Comparison of ENCODE assay signal across 25 cellular contexts in the genomic region with DNA sequence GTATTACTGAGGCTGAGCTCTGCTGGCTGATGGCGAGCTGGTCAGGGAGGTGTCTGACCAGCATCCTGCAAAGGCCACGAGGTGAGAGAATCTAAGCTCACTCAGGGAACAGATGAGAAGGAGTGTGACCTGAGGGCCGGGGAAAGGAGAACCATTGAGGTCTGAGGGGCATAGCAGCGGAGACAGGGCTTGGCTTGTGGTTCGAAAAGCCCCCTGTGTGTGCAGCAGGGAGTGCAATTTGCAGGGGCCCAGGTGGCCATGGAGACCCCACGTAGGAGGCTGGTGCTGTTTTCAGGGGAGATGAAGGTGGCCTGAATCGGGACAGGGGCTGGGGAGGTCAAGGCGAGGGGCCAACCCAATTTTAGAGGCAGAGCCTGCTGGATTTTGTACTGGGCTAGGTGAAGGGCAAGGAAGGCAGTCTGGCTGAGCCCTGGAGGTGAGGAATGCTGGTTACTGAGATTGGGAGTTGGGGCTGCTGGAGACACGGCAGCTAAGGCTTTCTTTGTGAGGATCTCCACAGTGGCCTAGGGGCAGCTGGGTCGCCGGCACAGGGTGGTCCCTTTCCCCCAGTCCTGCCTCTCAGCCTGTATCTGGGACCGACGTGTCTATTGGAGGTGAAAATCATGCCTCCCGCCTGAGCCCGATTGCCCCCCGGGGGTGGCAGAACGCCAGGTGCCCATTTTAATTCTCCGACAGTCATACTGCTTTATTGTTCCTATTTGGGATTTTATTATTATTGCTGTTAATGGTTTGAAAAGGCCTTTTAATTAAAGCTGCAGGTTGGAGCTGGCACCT.
"Had no signal": no experiment of that assay in that cellular context is flagged by ENCODE, and none has a peak within 500 bp of the region (broad histone marks: within the 10 kb centered on the region; RNA-seq: fewer than 3 reads in every experiment).

No MANE protein-coding gene starts in this region.

- H3K36me3 Mint-ChIP-seq: activated CD8-positive, alpha-beta memory T cell treated with anti-CD3 and anti-CD28 coated beads, Interleukin-2, amount 10 ng/mL, durations not matched to agents 7 days and 5 days; activated naive CD4-positive, alpha-beta T cell treated with anti-CD3 and anti-CD28 coated beads, Interleukin-2, amount 50 U/mL, for 24 hours; WTC11 had no signal

- H3K4me3 ChIP-seq: SJCRH30 had no signal

- H3K9me3 ChIP-seq: SJCRH30, SK-N-SH had no signal

- H3K9me3 Mint-ChIP-seq: activated CD4-positive, alpha-beta T cell treated with anti-CD3 and anti-CD28 coated beads, Interleukin-2, amount 10 ng/mL, durations not matched to agents 24 days and 14 days; activated naive CD4-positive, alpha-beta T cell treated with anti-CD3 and anti-CD28 coated beads, Interleukin-2, amount 50 U/mL, for 24 hours; activated T-cell treated with anti-CD3 and anti-CD28 coated beads, Interleukin-2, amount 50 U/mL, for 24 hours; activated T-helper 1 cell treated with anti-CD3 and anti-CD28 coated beads, Interleukin-12 subunit alpha, Interleukin-12 subunit beta, Interleukin-2, Interleukin-4 antibody, amounts not matched to agents 30 ng/mL and 10 ng/mL and 1 ng/mL, durations not matched to agents 14 hours and 24 hours and 36 hours; T-helper 2 cell treated with Interferon-gamma antibody and Interleukin-4, amounts not matched to agents 5 μg/mL and 100 μg/mL, for 36 hours; WTC11 had no signal

- H3K4me1 ChIP-seq: SJCRH30 had no signal

- H3K4me3 Mint-ChIP-seq: activated CD4-positive, alpha-beta T cell treated with anti-CD3 and anti-CD28 coated beads, Interleukin-2, amount 10 ng/mL, durations not matched to agents 24 days and 14 days; activated CD8-positive, alpha-beta memory T cell treated with anti-CD3 and anti-CD28 coated beads, Interleukin-2, amount 10 ng/mL, durations not matched to agents 7 days and 5 days; activated naive CD4-positive, alpha-beta T cell treated with anti-CD3 and anti-CD28 coated beads, Interleukin-2, amount 50 U/mL, for 24 hours; activated T-cell treated with anti-CD3 and anti-CD28 coated beads, Interleukin-2, amount 50 U/mL, for 24 hours; activated T-helper 1 cell treated with anti-CD3 and anti-CD28 coated beads, Interleukin-12 subunit alpha, Interleukin-12 subunit beta, Interleukin-2, Interleukin-4 antibody, amounts not matched to agents 30 ng/mL and 10 ng/mL and 1 ng/mL, durations not matched to agents 14 hours and 24 hours and 36 hours; T-helper 2 cell treated with Interferon-gamma antibody and Interleukin-4, amounts not matched to agents 5 μg/mL and 100 μg/mL, for 36 hours; WTC11 had no signal

- H3K4me1 Mint-ChIP-seq: activated CD4-positive, alpha-beta T cell treated with anti-CD3 and anti-CD28 coated beads, Interleukin-2, amount 10 ng/mL, durations not matched to agents 24 days and 14 days; activated CD8-positive, alpha-beta memory T cell treated with anti-CD3 and anti-CD28 coated beads, Interleukin-2, amount 10 ng/mL, durations not matched to agents 7 days and 5 days; activated naive CD4-positive, alpha-beta T cell treated with anti-CD3 and anti-CD28 coated beads, Interleukin-2, amount 50 U/mL, for 24 hours had no signal

- ATAC-seq: activated CD8-positive, alpha-beta memory T cell treated with anti-CD3 and anti-CD28 coated beads, Interleukin-2, amount 10 ng/mL, durations not matched to agents 7 days and 5 days; Right ventricle myocardium inferior; WTC11 had no signal

- H3K27ac ChIP-seq: SJCRH30 had no signal

- H3K36me3 ChIP-seq: SJCRH30 had no signal

- DNase-seq: activated CD4-positive, alpha-beta T cell treated with anti-CD3 and anti-CD28 coated beads, Interleukin-2, amount 10 ng/mL, durations not matched to agents 24 days and 14 days; activated CD4-positive, alpha-beta T cell treated with anti-CD3 and anti-CD28 coated beads, Interleukin-2, amount 50 U/mL, for 48 hours; activated CD4-positive, CD25-positive, alpha-beta regulatory T cell treated with anti-CD3 and anti-CD28 coated beads, Interleukin-2, amount 50 U/mL, for 72 hours; activated CD8-positive, alpha-beta memory T cell treated with anti-CD3 and anti-CD28 coated beads, Interleukin-2, amount 10 ng/mL, durations not matched to agents 7 days and 5 days; activated effector memory CD4-positive, alpha-beta T cell treated with Interleukin-2 at 50 U/mL for 16 hours; activated naive CD4-positive, alpha-beta T cell; activated T-cell treated with anti-CD3 and anti-CD28 coated beads, Interleukin-2, amount 50 U/mL, for 24 hours; central memory CD4-positive, alpha-beta T cell; KG1; NCI-H1092; NCI-H1436; NCI-H187 treated with DMSO at 0.1 percent for 48 hours; NCI-H2107; NCI-H2171 treated with DMSO at 0.1 percent for 48 hours; NCI-H226; NCI-H526; NCI-H82; SJCRH30; SK-N-SH; T-helper 1 cell had no signal

- H3K9ac ChIP-seq: SK-N-SH had no signal

- H3K27ac Mint-ChIP-seq: activated CD4-positive, alpha-beta T cell treated with anti-CD3 and anti-CD28 coated beads, Interleukin-2, amount 10 ng/mL, durations not matched to agents 24 days and 14 days; activated CD8-positive, alpha-beta memory T cell treated with anti-CD3 and anti-CD28 coated beads, Interleukin-2, amount 10 ng/mL, durations not matched to agents 7 days and 5 days; activated naive CD4-positive, alpha-beta T cell treated with anti-CD3 and anti-CD28 coated beads, Interleukin-2, amount 50 U/mL, for 24 hours; activated T-cell treated with anti-CD3 and anti-CD28 coated beads, Interleukin-2, amount 50 U/mL, for 24 hours; activated T-helper 1 cell treated with anti-CD3 and anti-CD28 coated beads, Interleukin-12 subunit alpha, Interleukin-12 subunit beta, Interleukin-2, Interleukin-4 antibody, amounts not matched to agents 30 ng/mL and 10 ng/mL and 1 ng/mL, durations not matched to agents 14 hours and 24 hours and 36 hours; T-helper 2 cell treated with Interferon-gamma antibody and Interleukin-4, amounts not matched to agents 5 μg/mL and 100 μg/mL, for 36 hours; WTC11 had no signal
